ENCODE assay signal across 17 cellular contexts in genomic region chr1:86067626-86068025, GRCh38.
DNase-seq lines count a peak whose midpoint lies in the region; ATAC-seq and TF ChIP-seq lines count a peak whose summit lies in the region.
"Had no signal": no experiment of that assay in that cellular context is flagged by ENCODE, and none has a peak within 500 bp of the region (broad histone marks: within the 10 kb centered on the region; RNA-seq: fewer than 3 reads in every experiment).

No MANE protein-coding gene starts in this region.

- DNase-seq in astrocyte of the hippocampus (ENCODE audit: low read depth, low spot score), result peak; percentile 7
- DNase-seq in fibroblast of lung (ENCODE audit: low read depth in 2 of 2), result peak; percentile 44 to 62
- DNase-seq in MG63, result no peak
- no peak for DNase-seq in activated T-cell treated with anti-CD3 and anti-CD28 coated beads, Interleukin-2, amount 50 U/mL, for 4 hours
- no peak for DNase-seq in Peyer's patch
- no peak for DNase-seq in immature natural killer cell
- DNase-seq: Caco-2; CD4-positive, CD25-positive, alpha-beta regulatory T cell; DMS153; MV-4-11; NCI-H1436 treated with DMSO at 0.1 percent for 48 hours; NCI-H2081; NCI-H748 treated with DMSO at 0.1 percent for 48 hours had no signal

- H3K4me3 Mint-ChIP-seq in nephron (no peak overlapping the region), immature natural killer cell (no peak overlapping the region)
- H3K4me3 Mint-ChIP-seq in activated T-cell treated with anti-CD3 and anti-CD28 coated beads, Interleukin-2, amount 50 U/mL, for 4 hours, result no peak overlapping the region
- H3K4me3 Mint-ChIP-seq: B cell; CD4-positive, CD25-positive, alpha-beta regulatory T cell had no signal

- H3K27ac ChIP-seq in fibroblast of lung (ENCODE audit: insufficient read depth, low read length), result no peak overlapping the region
- no peak overlapping the region for H3K27ac ChIP-seq in Peyer's patch
- H3K27ac ChIP-seq: RWPE1 had no signal

- H3K27me3 ChIP-seq in fibroblast of lung (ENCODE audit: control insufficient read depth, insufficient read depth, low read length) (no peaks in the 10 kb centered on the region), MG63 (no peaks in the 10 kb centered on the region), Peyer's patch (no peaks in the 10 kb centered on the region)

- H3K4me1 Mint-ChIP-seq in nephron (peaks cover 35% of the 10 kb centered on the region), immature natural killer cell (no peaks in the 10 kb centered on the region)
- H3K4me1 Mint-ChIP-seq in activated T-cell treated with anti-CD3 and anti-CD28 coated beads, Interleukin-2, amount 50 U/mL, for 4 hours (ENCODE audit: low read depth), result no peaks in the 10 kb centered on the region
- H3K4me1 Mint-ChIP-seq: B cell; CD4-positive, CD25-positive, alpha-beta regulatory T cell had no signal

- no peak overlapping the region for H3K9ac ChIP-seq in fibroblast of lung (ENCODE audit: insufficient read depth, low read length)

- H3K27ac Mint-ChIP-seq in nephron (peak overlapping the region; percentile 55 to 68 (median 57)), immature natural killer cell (no peak overlapping the region)
- H3K27ac Mint-ChIP-seq: B cell; CD4-positive, CD25-positive, alpha-beta regulatory T cell had no signal

- no peaks in the 10 kb centered on the region for H3K79me2 ChIP-seq in fibroblast of lung (ENCODE audit: control insufficient read depth, insufficient read depth, low read length)

- H3K27me3 Mint-ChIP-seq in nephron (ENCODE audit: low read depth) (no peaks in the 10 kb centered on the region), immature natural killer cell (ENCODE audit: low read depth in 3 of 3) (no peaks in the 10 kb centered on the region)
- H3K27me3 Mint-ChIP-seq in activated T-cell treated with anti-CD3 and anti-CD28 coated beads, Interleukin-2, amount 50 U/mL, for 4 hours (ENCODE audit: low read depth), result no peaks in the 10 kb centered on the region
- H3K27me3 Mint-ChIP-seq: B cell; CD4-positive, CD25-positive, alpha-beta regulatory T cell had no signal

- no peak for TF ChIP-seq CTCF in fibroblast of lung (conservative IDR thresholded peaks at IDR 0.05 in 1 of 2, IDR thresholded peaks at IDR 0.05 in 1 of 2; ENCODE audit: low read depth in 1 of 2, low read length in 2 of 2)
- no peak for TF ChIP-seq CTCF in nephron (IDR thresholded peaks at IDR 0.05; ENCODE audit: unreplicated experiment in 3 of 3)
- TF ChIP-seq CTCF in Peyer's patch (IDR thresholded peaks at IDR 0.05), result no peak

- H3K4me3 ChIP-seq in fibroblast of lung (replicated peaks in 1 of 4; ENCODE audit: control extremely low read depth in 1 of 4, insufficient read depth in 1 of 4, low read depth in 3 of 4, low read length in 4 of 4), result no peak overlapping the region
- H3K4me3 ChIP-seq in MG63, result no peak overlapping the region
- no peak overlapping the region for H3K4me3 ChIP-seq in Peyer's patch
- H3K4me3 ChIP-seq: HAP-1 had no signal

- H3K9me3 Mint-ChIP-seq in nephron (peaks cover 4% of the 10 kb centered on the region), immature natural killer cell (peaks cover 4 to 12% (median 8%) of the 10 kb centered on the region in 6 donors)
- H3K9me3 Mint-ChIP-seq in activated T-cell treated with anti-CD3 and anti-CD28 coated beads, Interleukin-2, amount 50 U/mL, for 4 hours, result peaks cover 8% of the 10 kb centered on the region

- ATAC-seq in activated T-cell treated with anti-CD3 and anti-CD28 coated beads, Interleukin-2, amount 50 U/mL, for 4 hours, result no peak

- H3K36me3 ChIP-seq in fibroblast of lung (ENCODE audit: control insufficient read depth, insufficient read depth, low read length) (no peaks in the 10 kb centered on the region), MG63 (no peaks in the 10 kb centered on the region), Peyer's patch (no peaks in the 10 kb centered on the region)
- H3K36me3 ChIP-seq: HAP-1 had no signal

- no peak for TF ChIP-seq POLR2A in Peyer's patch (IDR thresholded peaks at IDR 0.05)

- H4K20me1 ChIP-seq in fibroblast of lung (ENCODE audit: control insufficient read depth, extremely low read depth, insufficient read depth, low read length), result no peaks in the 10 kb centered on the region

- peaks cover 13% of the 10 kb centered on the region for H3K4me1 ChIP-seq in fibroblast of lung (ENCODE audit: control insufficient read depth, extremely low read depth, insufficient read depth, low read length)
- H3K4me1 ChIP-seq in Peyer's patch, result no peaks in the 10 kb centered on the region
- H3K4me1 ChIP-seq: Caco-2 had no signal

- H2AFZ ChIP-seq in fibroblast of lung (ENCODE audit: low read length), result no peak overlapping the region

- H3K9me3 ChIP-seq in fibroblast of lung (ENCODE audit: control insufficient read depth, insufficient read depth, low read depth, low read length), result no peaks in the 10 kb centered on the region
- no peaks in the 10 kb centered on the region for H3K9me3 ChIP-seq in MG63
- H3K9me3 ChIP-seq in Peyer's patch, result no peaks in the 10 kb centered on the region
- H3K9me3 ChIP-seq: Caco-2, HAP-1 had no signal

- no peak overlapping the region for H3K4me2 ChIP-seq in fibroblast of lung (ENCODE audit: extremely low read depth, insufficient read depth, low read length)

- H3K36me3 Mint-ChIP-seq in nephron (ENCODE audit: low read depth) (no peaks in the 10 kb centered on the region), immature natural killer cell (peaks cover 0 to 3% (median 0%) of the 10 kb centered on the region in 3 donors)
- H3K36me3 Mint-ChIP-seq in activated T-cell treated with anti-CD3 and anti-CD28 coated beads, Interleukin-2, amount 50 U/mL, for 4 hours (ENCODE audit: insufficient read depth), result no peaks in the 10 kb centered on the region
- H3K36me3 Mint-ChIP-seq: CD4-positive, CD25-positive, alpha-beta regulatory T cell had no signal

Comparison
In these comparisons a context has a peak if more than half of its experiments do, and no peak if none do; other contexts are left out.
1. DNase-seq: peak in astrocyte of the hippocampus (single experiment) and fibroblast of lung (2 of 2); none in MG63 (single experiment), activated T-cell treated with anti-CD3 and anti-CD28 coated beads, Interleukin-2, amount 50 U/mL, for 4 hours (single experiment), Peyer's patch (0 of 3) and immature natural killer cell (0 of 3).
2. H3K27ac Mint-ChIP-seq: peak in nephron (3 of 3); none in immature natural killer cell (0 of 6).